17 cellular contexts compared by ENCODE assay signal in the genomic region with DNA sequence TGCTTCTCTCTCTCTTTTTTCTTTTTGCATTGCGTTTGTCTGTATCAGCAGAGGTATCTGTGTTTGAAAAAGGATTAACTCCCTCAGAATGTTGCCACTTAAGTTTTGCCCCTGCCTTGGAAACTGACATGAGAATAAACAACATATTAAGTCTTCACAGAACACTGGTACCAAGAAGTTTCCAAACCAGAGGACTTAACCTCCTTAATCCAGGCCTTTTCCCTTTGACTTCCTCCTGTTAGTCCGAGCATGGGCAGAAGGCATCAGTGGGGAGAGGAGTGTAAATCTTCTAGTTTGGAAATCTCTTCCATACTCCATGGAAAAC.
"Had no signal": no experiment of that assay in that cellular context is flagged by ENCODE, and none has a peak within 500 bp of the region (broad histone marks: within the 10 kb centered on the region; RNA-seq: fewer than 3 reads in every experiment).

No MANE protein-coding gene starts in this region.

- H3K4me1 ChIP-seq: ascending aorta, sigmoid colon, suprapubic skin had no signal

- ATAC-seq: gastrocnemius medialis; mucosa of descending colon; naive thymus-derived CD8-positive, alpha-beta T cell; T-helper 17 cell had no signal

- H3K4me1 Mint-ChIP-seq: activated naive CD8-positive, alpha-beta T cell treated with anti-CD3 and anti-CD28 coated beads, Interleukin-2, amount 10 ng/mL, durations not matched to agents 7 days and 5 days; T-helper 17 cell had no signal

- DNase-seq: activated effector memory CD4-positive, alpha-beta T cell treated with Interleukin-2 at 50 U/mL for 16 hours; activated naive CD8-positive, alpha-beta T cell treated with anti-CD3 and anti-CD28 coated beads, Interleukin-2, amount 10 ng/mL, durations not matched to agents 7 days and 5 days; activated T-cell treated with anti-CD3 and anti-CD28 coated beads, Interleukin-2, amount 50 U/mL, for 1 hour; gastrocnemius medialis; hippocampal formation; kidney glomerular epithelial cell; lower lobe of right lung; naive thymus-derived CD8-positive, alpha-beta T cell; occipital lobe; sigmoid colon; stimulated activated CD4-positive, alpha-beta T cell treated with anti-CD3 and anti-CD28 coated beads, Interleukin-12 subunit alpha, Interleukin-12 subunit beta, amount 100 ng/mL, for 4 hours; stimulated activated naive CD4-positive, alpha-beta T cell treated with Interleukin-2 at 50 U/mL for 16 hours; T-helper 17 cell; upper lobe of right lung had no signal

- H3K27me3 ChIP-seq: ascending aorta, sigmoid colon, upper lobe of right lung had no signal

- H3K9me3 ChIP-seq: ascending aorta, gastrocnemius medialis, lower lobe of right lung, mucosa of descending colon, sigmoid colon, suprapubic skin, upper lobe of right lung had no signal

- H3K4me3 Mint-ChIP-seq: activated naive CD8-positive, alpha-beta T cell treated with anti-CD3 and anti-CD28 coated beads, Interleukin-2, amount 10 ng/mL, durations not matched to agents 7 days and 5 days; naive thymus-derived CD8-positive, alpha-beta T cell; T-helper 17 cell had no signal

- H3K36me3 ChIP-seq: ascending aorta, gastrocnemius medialis, lower lobe of right lung, sigmoid colon, suprapubic skin, upper lobe of right lung had no signal

- H3K4me3 ChIP-seq: ascending aorta, gastrocnemius medialis, mucosa of descending colon, sigmoid colon had no signal

- H3K27ac Mint-ChIP-seq: activated naive CD8-positive, alpha-beta T cell treated with anti-CD3 and anti-CD28 coated beads, Interleukin-2, amount 10 ng/mL, durations not matched to agents 7 days and 5 days; naive thymus-derived CD8-positive, alpha-beta T cell; T-helper 17 cell had no signal

- H3K27ac ChIP-seq: gastrocnemius medialis, lower lobe of right lung, sigmoid colon, suprapubic skin, upper lobe of right lung had no signal

- H3K36me3 Mint-ChIP-seq: activated naive CD8-positive, alpha-beta T cell treated with anti-CD3 and anti-CD28 coated beads, Interleukin-2, amount 10 ng/mL, durations not matched to agents 7 days and 5 days; naive thymus-derived CD8-positive, alpha-beta T cell had no signal
